ENCODE assay signal across 37 cellular contexts in the genomic region with DNA sequence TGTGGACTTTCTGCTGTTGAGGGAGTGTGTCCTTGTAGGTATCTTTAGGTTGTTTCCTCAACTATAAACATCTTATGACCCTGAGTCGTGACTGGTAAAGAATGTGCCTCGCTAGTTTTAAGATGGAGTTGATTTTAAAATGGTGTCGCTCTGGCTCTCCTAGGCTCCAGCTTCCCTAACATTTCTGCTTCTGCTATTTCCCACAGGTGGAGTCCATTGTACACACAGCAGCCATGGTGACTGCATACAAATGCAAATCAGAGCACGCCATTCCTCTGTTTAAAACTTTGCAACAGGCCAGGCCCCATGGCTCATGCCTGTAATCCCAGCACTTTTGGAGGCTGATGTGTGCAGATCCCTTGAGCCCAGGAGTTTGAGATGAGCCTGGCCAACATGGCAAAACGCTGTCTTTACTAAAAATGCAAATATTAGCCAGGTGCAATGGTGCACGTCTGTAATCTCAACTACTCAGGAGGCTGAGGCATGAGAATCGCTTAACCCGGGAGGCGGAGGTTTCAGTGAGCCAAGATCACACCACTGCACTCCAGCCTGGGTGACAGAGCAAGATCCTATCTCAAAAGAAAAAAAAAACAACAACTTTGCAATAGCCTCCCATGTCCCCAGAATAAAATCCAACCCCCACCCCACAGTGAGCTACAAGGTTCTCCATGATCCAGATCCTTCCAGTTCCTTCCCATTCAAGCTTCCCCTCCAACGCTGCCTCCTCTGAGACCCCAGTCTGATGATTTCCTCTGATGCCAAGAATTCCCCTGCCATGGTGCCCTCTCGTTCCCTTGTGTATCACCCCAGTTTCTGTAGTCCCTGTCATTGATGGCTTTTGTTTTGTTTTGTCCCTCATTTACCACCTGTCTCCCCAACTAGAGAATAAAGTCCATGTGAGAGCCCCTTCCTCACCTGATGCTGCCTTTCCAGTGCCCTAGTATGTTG. TPM values are rescaled to one million over a fixed set of nuclear protein-coding genes. Genes with fewer than 3 reads are reported as not detected.
"Had no signal": no experiment of that assay in that cellular context is flagged by ENCODE, and none has a peak within 500 bp of the region (broad histone marks: within the 10 kb centered on the region; RNA-seq: fewer than 3 reads in every experiment).

No MANE protein-coding gene starts in this region.

- H3K27me3 Mint-ChIP-seq: activated CD8-positive, alpha-beta memory T cell treated with anti-CD3 and anti-CD28 coated beads, Interleukin-2, amount 10 ng/mL, durations not matched to agents 7 days and 5 days had no signal

- H3K4me3 Mint-ChIP-seq: activated B cell treated with CpG ODN at 0.5 μM for 24 hours; activated CD8-positive, alpha-beta memory T cell treated with anti-CD3 and anti-CD28 coated beads, Interleukin-2, amount 10 ng/mL, durations not matched to agents 7 days and 5 days; activated CD8-positive, alpha-beta T cell treated with anti-CD3 and anti-CD28 coated beads for 36 hours; activated naive CD4-positive, alpha-beta T cell treated with anti-CD3 and anti-CD28 coated beads for 36 hours; activated naive CD4-positive, alpha-beta T cell treated with anti-CD3 and anti-CD28 coated beads, Interleukin-2, amount 50 U/mL, for 24 hours; activated naive CD8-positive, alpha-beta T cell treated with anti-CD3 and anti-CD28 coated beads, Interleukin-2, amount 10 ng/mL, durations not matched to agents 7 days and 5 days; activated T-helper 1 cell treated with anti-CD3 and anti-CD28 coated beads, Interleukin-12 subunit alpha, Interleukin-12 subunit beta, Interleukin-2, Interleukin-4 antibody, amounts not matched to agents 30 ng/mL and 10 ng/mL and 1 ng/mL, durations not matched to agents 14 hours and 24 hours and 36 hours; central memory CD8-positive, alpha-beta T cell; dendritic cell treated with granulocyte-macrophage colony-stimulating factor and Interleukin-4, amounts not matched to agents 40 ng/mL and 50 ng/mL, for 4 days; T-helper 17 cell; T-helper 2 cell treated with Interferon-gamma antibody and Interleukin-4, amounts not matched to agents 5 μg/mL and 100 μg/mL, for 36 hours had no signal

- H3K27ac Mint-ChIP-seq: activated B cell treated with CpG ODN at 0.5 μM for 24 hours; activated CD8-positive, alpha-beta memory T cell treated with anti-CD3 and anti-CD28 coated beads, Interleukin-2, amount 10 ng/mL, durations not matched to agents 7 days and 5 days; activated CD8-positive, alpha-beta T cell treated with anti-CD3 and anti-CD28 coated beads for 36 hours; activated naive CD4-positive, alpha-beta T cell treated with anti-CD3 and anti-CD28 coated beads for 36 hours; activated naive CD4-positive, alpha-beta T cell treated with anti-CD3 and anti-CD28 coated beads, Interleukin-2, amount 50 U/mL, for 24 hours; activated naive CD8-positive, alpha-beta T cell treated with anti-CD3 and anti-CD28 coated beads, Interleukin-2, amount 10 ng/mL, durations not matched to agents 7 days and 5 days; activated T-helper 1 cell treated with anti-CD3 and anti-CD28 coated beads, Interleukin-12 subunit alpha, Interleukin-12 subunit beta, Interleukin-2, Interleukin-4 antibody, amounts not matched to agents 30 ng/mL and 10 ng/mL and 1 ng/mL, durations not matched to agents 14 hours and 24 hours and 36 hours; activated T-helper 2 cell treated with anti-CD3 and anti-CD28 coated beads, Interferon-gamma antibody, Interleukin-2, Interleukin-4, amounts not matched to agents 10 μg/mL and 5 μg/mL and 100 μg/mL, durations not matched to agents 14 hours and 24 hours and 36 hours; dendritic cell treated with granulocyte-macrophage colony-stimulating factor and Interleukin-4, amounts not matched to agents 40 ng/mL and 50 ng/mL, for 4 days; T-helper 17 cell; T-helper 2 cell treated with Interferon-gamma antibody and Interleukin-4, amounts not matched to agents 5 μg/mL and 100 μg/mL, for 36 hours had no signal

- H3K4me3 ChIP-seq: coronary artery, dorsolateral prefrontal cortex, esophagus muscularis mucosa, gastrocnemius medialis, heart right ventricle had no signal

- H3K4me1 Mint-ChIP-seq: activated B cell treated with CpG ODN at 0.5 μM for 24 hours; activated CD8-positive, alpha-beta memory T cell treated with anti-CD3 and anti-CD28 coated beads, Interleukin-2, amount 10 ng/mL, durations not matched to agents 7 days and 5 days; activated naive CD4-positive, alpha-beta T cell treated with anti-CD3 and anti-CD28 coated beads, Interleukin-2, amount 50 U/mL, for 24 hours; activated naive CD8-positive, alpha-beta T cell treated with anti-CD3 and anti-CD28 coated beads, Interleukin-2, amount 10 ng/mL, durations not matched to agents 7 days and 5 days; central memory CD8-positive, alpha-beta T cell; T-helper 17 cell had no signal

- DNase-seq: activated B cell treated with CpG ODN at 0.5 μM for 24 hours; activated CD4-positive, alpha-beta T cell treated with anti-CD3 and anti-CD28 coated beads for 48 hours; activated CD4-positive, alpha-beta T cell treated with anti-CD3 and anti-CD28 coated beads, Interleukin-2, amount 50 U/mL, for 1 hour; activated CD4-positive, alpha-beta T cell treated with anti-CD3 and anti-CD28 coated beads, Interleukin-2, amount 50 U/mL, for 48 hours; activated CD8-positive, alpha-beta memory T cell treated with anti-CD3 and anti-CD28 coated beads, Interleukin-2, amount 10 ng/mL, durations not matched to agents 7 days and 5 days; activated CD8-positive, alpha-beta memory T cell treated with anti-CD3 and anti-CD28 coated beads, Interleukin-2, amount 50 U/mL, for 4 hours; activated CD8-positive, alpha-beta T cell treated with anti-CD3 and anti-CD28 coated beads for 36 hours; activated effector memory CD4-positive, alpha-beta T cell treated with anti-CD3 and anti-CD28 coated beads, Interleukin-2, amount 50 U/mL, for 16 hours; activated naive CD4-positive, alpha-beta T cell treated with anti-CD3 and anti-CD28 coated beads for 36 hours; activated naive CD8-positive, alpha-beta T cell treated with anti-CD3 and anti-CD28 coated beads, Interleukin-2, amount 10 ng/mL, durations not matched to agents 7 days and 5 days; activated T-cell treated with anti-CD3 and anti-CD28 coated beads, Interleukin-2, amount 50 U/mL, for 1 hour; activated T-cell treated with anti-CD3 and anti-CD28 coated beads, Interleukin-2, amount 50 U/mL, for 48 hours; amniotic stem cell; brain microvascular endothelial cell; dorsolateral prefrontal cortex; effector memory CD4-positive, alpha-beta T cell; erythroblast; foreskin keratinocyte; gastrocnemius medialis; heart right ventricle; T-helper 1 cell; T-helper 17 cell; T1000; WERI-Rb-1 had no signal

- H3K27ac ChIP-seq: brain microvascular endothelial cell, coronary artery, dorsolateral prefrontal cortex, esophagus muscularis mucosa, foreskin keratinocyte, gastrocnemius medialis, heart right ventricle, WERI-Rb-1 had no signal

- H3K9me3 Mint-ChIP-seq: activated T-helper 2 cell treated with anti-CD3 and anti-CD28 coated beads, Interferon-gamma antibody, Interleukin-2, Interleukin-4, amounts not matched to agents 10 μg/mL and 5 μg/mL and 100 μg/mL, durations not matched to agents 14 hours and 24 hours and 36 hours; central memory CD8-positive, alpha-beta T cell; dendritic cell treated with granulocyte-macrophage colony-stimulating factor and Interleukin-4, amounts not matched to agents 40 ng/mL and 50 ng/mL, for 4 days had no signal

- H3K36me3 Mint-ChIP-seq: activated CD8-positive, alpha-beta memory T cell treated with anti-CD3 and anti-CD28 coated beads, Interleukin-2, amount 10 ng/mL, durations not matched to agents 7 days and 5 days; activated naive CD4-positive, alpha-beta T cell treated with anti-CD3 and anti-CD28 coated beads, Interleukin-2, amount 50 U/mL, for 24 hours; activated naive CD8-positive, alpha-beta T cell treated with anti-CD3 and anti-CD28 coated beads, Interleukin-2, amount 10 ng/mL, durations not matched to agents 7 days and 5 days had no signal

- H3K9me3 ChIP-seq: gastrocnemius medialis had no signal

- ATAC-seq: activated CD4-positive, CD25-positive, alpha-beta regulatory T cell treated with anti-CD3 and anti-CD28 coated beads, Interleukin-2, amount 50 U/mL, for 24 hours; activated CD8-positive, alpha-beta memory T cell treated with anti-CD3 and anti-CD28 coated beads, Interleukin-2, amount 10 ng/mL, durations not matched to agents 7 days and 5 days; activated CD8-positive, alpha-beta T cell treated with anti-CD3 and anti-CD28 coated beads for 36 hours; foreskin keratinocyte; gastrocnemius medialis; heart right ventricle; T-helper 17 cell had no signal

- H3K4me1 ChIP-seq: esophagus muscularis mucosa, foreskin keratinocyte, gastrocnemius medialis, heart right ventricle had no signal

- H3K36me3 ChIP-seq: brain microvascular endothelial cell, esophagus muscularis mucosa, gastrocnemius medialis, heart right ventricle, WERI-Rb-1 had no signal

- H3K27me3 ChIP-seq: brain microvascular endothelial cell, foreskin keratinocyte had no signal

RNA-seq across cellular contexts. Expression of a gene that starts 36.9 kb away (rescaled TPM):
- total RNA-seq: activated B cell treated with CpG ODN at 0.5 μM for 24 hours; activated CD8-positive, alpha-beta memory T cell treated with anti-CD3 and anti-CD28 coated beads for 36 hours; activated CD8-positive, alpha-beta memory T cell treated with anti-CD3 and anti-CD28 coated beads, Interleukin-2, amount 10 ng/mL, durations not matched to agents 7 days and 5 days; activated CD8-positive, alpha-beta T cell treated with anti-CD3 and anti-CD28 coated beads for 36 hours; activated naive CD4-positive, alpha-beta T cell treated with anti-CD3 and anti-CD28 coated beads for 36 hours; activated naive CD8-positive, alpha-beta T cell treated with anti-CD3 and anti-CD28 coated beads, Interleukin-2, amount 10 ng/mL, durations not matched to agents 7 days and 5 days; activated T-helper 1 cell treated with anti-CD3 and anti-CD28 coated beads, Interleukin-12 subunit alpha, Interleukin-12 subunit beta, Interleukin-2, Interleukin-4 antibody, amounts not matched to agents 30 ng/mL and 10 ng/mL and 1 ng/mL, durations not matched to agents 14 hours and 24 hours and 36 hours; activated T-helper 2 cell treated with anti-CD3 and anti-CD28 coated beads, Interferon-gamma antibody, Interleukin-2, Interleukin-4, amounts not matched to agents 10 μg/mL and 5 μg/mL and 100 μg/mL, durations not matched to agents 14 hours and 24 hours and 36 hours; cardiac septum; cerebellum; esophagus muscularis mucosa; foreskin keratinocyte; glomerular endothelial cell; T-helper 17 cell had no signal
